Comparison of ENCODE assay signal across 1 cellular context in genomic region chr15:60740787-60741354, GRCh38.
TF ChIP-seq lines count a peak whose summit lies in the region.

No MANE protein-coding gene starts in this region.

TF ChIP-seq in IMR-90, 13 proteins besides CTCF, POLR2A, EP300 and RAD21:
- TF ChIP-seq ELK1 (IDR thresholded peaks at IDR 0.05; ENCODE audit: borderline replicate concordance, low read depth, low read length) = no peak
- TF ChIP-seq FOS (IDR thresholded peaks at IDR 0.05; ENCODE audit: low read depth, low read length) = no peak
- no peak for TF ChIP-seq CEBPB (IDR thresholded peaks at IDR 0.05; ENCODE audit: low read depth, low read length)
- TF ChIP-seq SMC3 (IDR thresholded peaks at IDR 0.05; ENCODE audit: low read depth, low read length) = no peak
- no peak for TF ChIP-seq RFX5 (IDR thresholded peaks at IDR 0.05; ENCODE audit: low read depth, low read length)
- no peak for TF ChIP-seq CHD1 (IDR thresholded peaks at IDR 0.05; ENCODE audit: low read depth, low read length)
- no peak for TF ChIP-seq MAZ (IDR thresholded peaks at IDR 0.05; ENCODE audit: borderline replicate concordance, low read depth, low read length)
- no peak for TF ChIP-seq USF2 (IDR thresholded peaks at IDR 0.05; ENCODE audit: low read depth, low read length)
- TF ChIP-seq MAFK (IDR thresholded peaks at IDR 0.05; ENCODE audit: low read depth, low read length) = no peak
- TF ChIP-seq BHLHE40 (IDR thresholded peaks at IDR 0.05; ENCODE audit: low read depth, low read length) = no peak
- no peak for TF ChIP-seq MXI1 (IDR thresholded peaks at IDR 0.05; ENCODE audit: borderline replicate concordance, low read depth, low read length)
- TF ChIP-seq NFE2L2 (IDR thresholded peaks at IDR 0.05; ENCODE audit: low read depth, low read length) = no peak
